Comparison of ENCODE assay signal across 8 cellular contexts in genomic region chr2:128178650-128179460, GRCh38.
A peak's percentile ranks its signal among the peaks of the same experiment; 100 is the strongest.
DNase-seq lines count a peak whose midpoint lies in the region; ATAC-seq and TF ChIP-seq lines count a peak whose summit lies in the region.

No MANE protein-coding gene starts in this region.

- H3K4me3 Mint-ChIP-seq in brain, result no peak overlapping the region

- no peaks in the 10 kb centered on the region for H3K27me3 Mint-ChIP-seq in brain

- ATAC-seq in HG03442 (IDR thresholded peaks at IDR 0.05; ENCODE audit: unreplicated experiment) (peak; percentile 55), SK-N-SH treated with all-trans-retinoic acid at 6 μM for 48 hours (peak; percentile 96)

- peaks cover 68% of the 10 kb centered on the region for H3K36me3 Mint-ChIP-seq in brain

- TF ChIP-seq CTCF in brain (conservative IDR thresholded peaks at IDR 0.05), result peak; percentile 68 to 93

- DNase-seq in NCI-H524 (lab: John Stamatoyannopoulos, UW) (peak; percentile 15 to 41), NCI-H524 treated with DMSO at 0.1 percent for 48 hours (lab: John Stamatoyannopoulos, UW) (no peak), iris pigment epithelial cell (ENCODE audit: low read depth) (peak; percentile 88), NCI-H446 treated with DMSO at 0.1 percent for 48 hours (lab: John Stamatoyannopoulos, UW) (no peak)
- peak; percentile 10 to 14 for DNase-seq in stimulated activated CD4-positive, alpha-beta T cell treated with anti-CD3 and anti-CD28 coated beads, Interleukin-1b, Interleukin-23, amount 100 ng/mL, for 4 hours (ENCODE audit: low read depth in 2 of 2)

- H3K9me3 Mint-ChIP-seq in brain, result no peaks in the 10 kb centered on the region

- no peaks in the 10 kb centered on the region for H3K4me1 Mint-ChIP-seq in brain

- H3K27ac Mint-ChIP-seq in brain, result no peak overlapping the region

TF ChIP-seq in SK-N-SH treated with all-trans-retinoic acid at 6 μM for 48 hours, 23 proteins besides CTCF, POLR2A, EP300 and RAD21:
- TF ChIP-seq ZC3H10 (CRISPR knock-in tag; IDR thresholded peaks at IDR 0.05) (no peak), ESRRG (CRISPR knock-in tag; IDR thresholded peaks at IDR 0.05) (no peak), ISL1 (CRISPR knock-in tag; IDR thresholded peaks at IDR 0.05) (no peak), ZNF70 (CRISPR knock-in tag; IDR thresholded peaks at IDR 0.05) (no peak), CSDC2 (CRISPR knock-in tag; IDR thresholded peaks at IDR 0.05) (no peak), GLIS3 (CRISPR knock-in tag; IDR thresholded peaks at IDR 0.05) (no peak)

Comparison
In these comparisons a context has a peak if more than half of its experiments do, and no peak if none do; other contexts are left out.
1. DNase-seq: peak in NCI-H524 (2 of 2), iris pigment epithelial cell (single experiment) and stimulated activated CD4-positive, alpha-beta T cell treated with anti-CD3 and anti-CD28 coated beads, Interleukin-1b, Interleukin-23, amount 100 ng/mL, for 4 hours (2 of 2); none in NCI-H524 treated with DMSO at 0.1 percent for 48 hours (single experiment) and NCI-H446 treated with DMSO at 0.1 percent for 48 hours (single experiment).